In the genomic region with DNA sequence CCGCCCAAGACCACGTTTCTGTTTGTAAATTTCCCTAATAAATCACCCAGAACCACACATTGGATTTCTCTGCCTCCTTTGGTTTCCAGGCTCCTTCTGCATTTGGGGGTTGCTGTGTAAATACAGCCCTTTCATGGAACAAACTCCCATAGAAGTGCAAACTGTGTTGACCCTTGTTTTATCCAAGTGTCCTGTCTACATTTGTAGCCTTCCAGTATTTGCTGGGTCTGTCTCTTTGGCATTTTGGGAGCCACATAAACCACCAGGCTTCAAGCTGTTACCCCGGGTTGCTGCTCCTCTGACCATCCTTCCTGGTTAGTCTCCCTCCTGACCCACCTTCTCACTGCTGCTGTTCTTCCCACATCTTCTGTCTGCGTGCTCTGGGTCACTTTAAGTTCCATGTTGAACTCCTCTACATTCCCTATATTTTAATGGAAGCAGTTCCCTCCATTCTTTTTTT, we compare ENCODE assay signal across 1 cellular context.
A peak's percentile ranks its signal among the peaks of the same experiment; 100 is the strongest.
TF ChIP-seq lines count a peak whose summit lies in the region.

No MANE protein-coding gene starts in this region.

TF ChIP-seq in HepG2, 621 proteins besides CTCF, POLR2A, EP300 and RAD21:
- TF ChIP-seq, protein P1, sequence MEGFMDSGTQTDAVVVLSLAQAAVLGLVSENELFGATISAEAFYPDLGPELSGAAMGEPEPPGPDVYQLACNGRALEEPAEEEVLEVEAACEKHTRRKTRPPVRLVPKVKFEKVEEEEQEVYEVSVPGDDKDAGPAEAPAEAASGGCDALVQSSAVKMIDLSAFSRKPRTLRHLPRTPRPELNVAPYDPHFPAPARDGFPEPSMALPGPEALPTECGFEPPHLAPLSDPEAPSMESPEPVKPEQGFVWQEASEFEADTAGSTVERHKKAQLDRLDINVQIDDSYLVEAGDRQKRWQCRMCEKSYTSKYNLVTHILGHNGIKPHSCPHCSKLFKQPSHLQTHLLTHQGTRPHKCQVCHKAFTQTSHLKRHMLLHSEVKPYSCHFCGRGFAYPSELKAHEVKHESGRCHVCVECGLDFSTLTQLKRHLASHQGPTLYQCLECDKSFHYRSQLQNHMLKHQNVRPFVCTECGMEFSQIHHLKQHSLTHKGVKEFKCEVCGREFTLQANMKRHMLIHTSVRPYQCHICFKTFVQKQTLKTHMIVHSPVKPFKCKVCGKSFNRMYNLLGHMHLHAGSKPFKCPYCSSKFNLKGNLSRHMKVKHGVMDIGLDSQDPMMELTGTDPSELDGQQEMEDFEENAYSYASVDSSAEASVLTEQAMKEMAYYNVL (CRISPR knock-in tag; IDR thresholded peaks at IDR 0.05; ENCODE audit: borderline replicate concordance) = no peak
- peak; percentile 49; the same call in 1 of the 2 replicates for TF ChIP-seq ZNF7 (CRISPR knock-in tag; IDR thresholded peaks at IDR 0.05)
